In the genomic region with DNA sequence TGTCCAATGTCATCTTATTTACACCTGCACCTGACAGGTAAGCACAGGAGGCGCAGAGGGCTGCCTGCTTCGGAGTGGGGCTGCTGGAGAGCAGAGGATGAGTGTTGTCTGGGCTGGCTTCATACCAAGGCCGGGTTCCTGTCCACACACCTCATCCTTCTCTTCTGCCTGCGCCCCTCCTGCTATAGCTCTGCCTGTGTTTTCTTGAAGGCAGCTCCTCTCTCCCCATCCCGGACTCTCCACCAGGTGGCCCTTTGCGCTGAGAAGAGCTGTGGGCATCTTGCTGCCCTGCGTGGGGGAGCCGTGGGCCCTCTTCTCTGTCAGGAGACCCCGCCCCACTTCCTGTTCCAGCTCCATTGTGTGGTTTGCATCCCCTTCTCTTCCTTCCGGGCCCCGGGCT, we compare ENCODE assay signal across 2 cellular contexts.
TF ChIP-seq lines count a peak whose summit lies in the region.

No MANE protein-coding gene starts in this region.

TF ChIP-seq in H1, 55 proteins besides CTCF, POLR2A, EP300 and RAD21:
- TF ChIP-seq KDM1A (IDR thresholded peaks at IDR 0.05; ENCODE audit: borderline replicate concordance, low read length) (no peak), EZH2 (IDR thresholded peaks at IDR 0.05; ENCODE audit: low read depth, low read length, severe bottlenecking) (no peak), GABPA (IDR thresholded peaks at IDR 0.05; ENCODE audit: borderline replicate concordance, insufficient read depth, low read length) (0 out of 2 replicates have a peak, but pooled peaks have one; percentile 36)

TF ChIP-seq in neural cell, 6 proteins besides CTCF, POLR2A, EP300 and RAD21:
- TF ChIP-seq, protein P1, sequence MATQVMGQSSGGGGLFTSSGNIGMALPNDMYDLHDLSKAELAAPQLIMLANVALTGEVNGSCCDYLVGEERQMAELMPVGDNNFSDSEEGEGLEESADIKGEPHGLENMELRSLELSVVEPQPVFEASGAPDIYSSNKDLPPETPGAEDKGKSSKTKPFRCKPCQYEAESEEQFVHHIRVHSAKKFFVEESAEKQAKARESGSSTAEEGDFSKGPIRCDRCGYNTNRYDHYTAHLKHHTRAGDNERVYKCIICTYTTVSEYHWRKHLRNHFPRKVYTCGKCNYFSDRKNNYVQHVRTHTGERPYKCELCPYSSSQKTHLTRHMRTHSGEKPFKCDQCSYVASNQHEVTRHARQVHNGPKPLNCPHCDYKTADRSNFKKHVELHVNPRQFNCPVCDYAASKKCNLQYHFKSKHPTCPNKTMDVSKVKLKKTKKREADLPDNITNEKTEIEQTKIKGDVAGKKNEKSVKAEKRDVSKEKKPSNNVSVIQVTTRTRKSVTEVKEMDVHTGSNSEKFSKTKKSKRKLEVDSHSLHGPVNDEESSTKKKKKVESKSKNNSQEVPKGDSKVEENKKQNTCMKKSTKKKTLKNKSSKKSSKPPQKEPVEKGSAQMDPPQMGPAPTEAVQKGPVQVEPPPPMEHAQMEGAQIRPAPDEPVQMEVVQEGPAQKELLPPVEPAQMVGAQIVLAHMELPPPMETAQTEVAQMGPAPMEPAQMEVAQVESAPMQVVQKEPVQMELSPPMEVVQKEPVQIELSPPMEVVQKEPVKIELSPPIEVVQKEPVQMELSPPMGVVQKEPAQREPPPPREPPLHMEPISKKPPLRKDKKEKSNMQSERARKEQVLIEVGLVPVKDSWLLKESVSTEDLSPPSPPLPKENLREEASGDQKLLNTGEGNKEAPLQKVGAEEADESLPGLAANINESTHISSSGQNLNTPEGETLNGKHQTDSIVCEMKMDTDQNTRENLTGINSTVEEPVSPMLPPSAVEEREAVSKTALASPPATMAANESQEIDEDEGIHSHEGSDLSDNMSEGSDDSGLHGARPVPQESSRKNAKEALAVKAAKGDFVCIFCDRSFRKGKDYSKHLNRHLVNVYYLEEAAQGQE (IDR thresholded peaks at IDR 0.05; ENCODE audit: borderline replicate concordance), result no peak
- TF ChIP-seq SMC3 (conservative IDR thresholded peaks at IDR 0.05; ENCODE audit: poor library complexity), result peak; percentile 27
